Comparison of ENCODE assay signal across 1 cellular context in genomic region chr7:158612546-158612945, GRCh38.
TF ChIP-seq lines count a peak whose summit lies in the region.

No MANE protein-coding gene starts in this region.

TF ChIP-seq in GM12878, 131 proteins besides CTCF, POLR2A, EP300 and RAD21:
- TF ChIP-seq WRNIP1 (IDR thresholded peaks at IDR 0.05; ENCODE audit: borderline replicate concordance, low read depth, low read length) (no peak), KDM1A (IDR thresholded peaks at IDR 0.05; ENCODE audit: borderline replicate concordance) (no peak), EGR1 (IDR thresholded peaks at IDR 0.05; ENCODE audit: borderline replicate concordance in 1 of 2, low read depth in 2 of 2, low read length in 2 of 2) (peak in 1 of 2 experiments; percentile 57; a peak in 1 of 3 replicates), RELB (IDR thresholded peaks at IDR 0.05; ENCODE audit: low read depth) (no peak), PRDM15 (CRISPR knock-in tag; IDR thresholded peaks at IDR 0.05) (no peak), RBBP5 (conservative IDR thresholded peaks at IDR 0.05) (no peak)
